ENCODE assay signal across 11 cellular contexts in genomic region chr15:69380100-69380725, GRCh38.
A peak's percentile ranks its signal among the peaks of the same experiment; 100 is the strongest.
DNase-seq lines count a peak whose midpoint lies in the region; ATAC-seq lines count a peak whose summit lies in the region.
"Had no signal": no experiment of that assay in that cellular context is flagged by ENCODE, and none has a peak within 500 bp of the region (broad histone marks: within the 10 kb centered on the region; RNA-seq: fewer than 3 reads in every experiment).

No MANE protein-coding gene starts in this region.

- no peak for ATAC-seq in activated CD4-positive, CD25-positive, alpha-beta regulatory T cell treated with anti-CD3 and anti-CD28 coated beads, Interleukin-2, amount 50 U/mL, for 24 hours

- in situ Hi-C loops in KBM-7 (cut with MboI; ENCODE audit: low pct_unique_long_range_greater_than_20kb, low sequenced_read_pairs), result loop anchor here (25.0 kb wide), 1 partner anchor 318 kb away; no protein-coding TSS in a partner anchor

- DNase-seq in Ammon's horn (ENCODE audit: low spot score), result peak; percentile 27
- DNase-seq in KBM-7, result peak; percentile 26
- peak; percentile 19 for DNase-seq in cerebellar cortex (ENCODE audit: low spot score)
- peak; percentile 29 for DNase-seq in left kidney (ENCODE audit: low read depth, low spot score)
- no peak for DNase-seq in hippocampal formation (lab: John Stamatoyannopoulos, UW)
- DNase-seq in cerebellar nuclear complex (lab: John Stamatoyannopoulos, UW), result no peak
- no peak for DNase-seq in NCI-H1436 treated with DMSO at 0.1 percent for 48 hours (lab: John Stamatoyannopoulos, UW)
- DNase-seq: Karpas-422, NCI-H774, thyroid gland had no signal

Comparison
In these comparisons a context has a peak if more than half of its experiments do, and no peak if none do; other contexts are left out.
1. DNase-seq: peak in Ammon's horn (single experiment), KBM-7 (single experiment), cerebellar cortex (single experiment) and left kidney (single experiment); none in hippocampal formation (0 of 2), cerebellar nuclear complex (0 of 2) and NCI-H1436 treated with DMSO at 0.1 percent for 48 hours (single experiment).